ENCODE assay signal across 8 cellular contexts in genomic region chr11:61752117-61752924, GRCh38. TPM values are rescaled to one million over a fixed set of nuclear protein-coding genes. Genes with fewer than 3 reads are reported as not detected.
DNase-seq lines count a peak whose midpoint lies in the region; ATAC-seq, FAIRE-seq and TF ChIP-seq lines count a peak whose summit lies in the region.

TSS of gene MYRF (plus strand) at chr11:61752636. CDS start at chr11:61752745, 109 bp downstream.

- peak; percentile 23 to 65 (median 44) for DNase-seq in CD4-positive, alpha-beta T cell
- DNase-seq in T-helper 9 cell, result peak; percentile 60
- no peak for DNase-seq in GM12878 (ENCODE audit: low read depth, low spot score)
- DNase-seq in stimulated activated CD4-positive, alpha-beta T cell treated with anti-CD3 and anti-CD28 coated beads, Interleukin-12 subunit alpha, Interleukin-12 subunit beta, amount 100 ng/mL, for 4 hours, result peak; percentile 59
- DNase-seq in foreskin melanocyte, result no peak
- no peak for DNase-seq in G401 (ENCODE audit: low spot score)

- H3K79me2 ChIP-seq in GM12878 (ENCODE audit: control insufficient read depth, insufficient read depth, low read length), result no peaks in the 10 kb centered on the region

- H3K27ac ChIP-seq in CD4-positive, alpha-beta T cell (ENCODE audit: low read depth, low read length), result no peak within 1 kb of the TSS
- H3K27ac ChIP-seq in GM12878 (ENCODE audit: control insufficient read depth, insufficient read depth) (no peak within 1 kb of the TSS), iPS-18a (ENCODE audit: low read length) (no peak within 1 kb of the TSS)

- H3K4me1 Mint-ChIP-seq in CD4-positive, alpha-beta T cell (ENCODE audit: low read depth), result peaks cover 10% of the 10 kb centered on the region

- H3K4me3 ChIP-seq in GM12878 (no peak within 1 kb of the TSS), iPS-18a (ENCODE audit: low read length) (peak within 1 kb of the TSS; percentile 62)

- ATAC-seq in CD4-positive, alpha-beta T cell (ENCODE audit: poor library complexity), result peak; percentile 93
- ATAC-seq in HG02885 (IDR thresholded peaks at IDR 0.05; ENCODE audit: poor library complexity, unreplicated experiment) (peak; percentile 51), GM12878 (peak; percentile 23)

- H3K36me3 Mint-ChIP-seq in CD4-positive, alpha-beta T cell (ENCODE audit: low read depth), result no peaks in the 10 kb centered on the region

- CTCF ChIA-PET in CD4-positive, alpha-beta T cell (lab: Charles Lee), result no interaction called here
- CTCF ChIA-PET in GM12878 (lab: Yijun Ruan, JAX), result interaction anchor here (0.7 to 7.0 kb wide), 11 partner anchors 13 to 357 kb away, joined by 3 to 200 read pairs (median 4); partner anchors contain the start of genes FEN1 and TMEM258

- 0% methylated on average over 7 of the region's 93 CpGs for WGBS in GM12878 (ENCODE audit: insufficient coverage, insufficient replicate concordance, low lambda C conversion rate, missing lambda C conversion rate)

- no peak for TF ChIP-seq CTCF in CD4-positive, alpha-beta T cell (IDR thresholded peaks at IDR 0.05)
- peak; percentile 28 to 72 (median 59); a peak in 4 of 6 replicates for TF ChIP-seq CTCF in GM12878 (IDR thresholded peaks at IDR 0.05 in 2 of 3, conservative IDR thresholded peaks at IDR 0.05 in 1 of 3; ENCODE audit: control insufficient read depth in 2 of 3, extremely low read depth in 1 of 3, insufficient read depth in 1 of 3, low read depth in 3 of 3, low read length in 3 of 3)

- SMC1A ChIA-PET in GM12878 (lab: Charles Lee; ENCODE audit: uncharacterized antibody, unreplicated experiment), result interaction anchor here (1.4 to 6.5 kb wide), 3 partner anchors 24 to 37 kb away, joined by 8 to 91 read pairs (median 15); partner anchors contain the start of genes FEN1 and TMEM258

- no peak for TF ChIP-seq EP300 in GM12878 (IDR thresholded peaks at IDR 0.05; ENCODE audit: borderline replicate concordance in 1 of 2, control insufficient read depth in 1 of 2, low read depth in 2 of 2, low read length in 2 of 2)

- no peaks in the 10 kb centered on the region for H3K9me3 Mint-ChIP-seq in CD4-positive, alpha-beta T cell

- no peak for FAIRE-seq in GM12878 (lab: Jason Lieb, UNC)

- POLR2A ChIA-PET in CD4-positive, alpha-beta T cell (lab: Charles Lee), result interaction anchor here (0.6 kb wide), 1 partner anchor 919 kb away, joined by 3 read pairs; no protein-coding TSS in a partner anchor
- POLR2A ChIA-PET in GM12878 (lab: Charles Lee), result interaction anchor here (1.2 to 8.0 kb wide), 3 partner anchors 14 to 63 kb away, joined by 3 to 60 read pairs (median 6); partner anchors contain the start of genes FEN1 and TMEM258

- peak within 1 kb of the TSS; percentile 22; the same call in 1 of the 2 replicates for H3K4me2 ChIP-seq in GM12878 (ENCODE audit: control insufficient read depth, insufficient read depth)

- H3K4me1 ChIP-seq in GM12878 (ENCODE audit: control insufficient read depth, insufficient read depth, low read length) (peaks cover 8% of the 10 kb centered on the region), iPS-18a (ENCODE audit: control insufficient read depth, low read depth, low read length) (peaks cover 28% of the 10 kb centered on the region)

- TF ChIP-seq POLR2A in GM12878 (IDR thresholded peaks at IDR 0.05; ENCODE audit: low read depth, low read length), result no peak

- H3K9ac ChIP-seq in GM12878 (ENCODE audit: control insufficient read depth, insufficient read depth, low read length), result no peak within 1 kb of the TSS
- H3K9ac ChIP-seq in iPS-18a (ENCODE audit: low read length), result peak within 1 kb of the TSS; percentile 3

- peak within 1 kb of the TSS; percentile 33 for H2AFZ ChIP-seq in GM12878 (ENCODE audit: control insufficient read depth, low read depth, low read length)

- in situ Hi-C loops in GM12878 (cut with MboI) (no loop called here), G401 (cut with HindIII; ENCODE audit: low sequenced_read_pairs) (no loop called here)

- H3K27me3 Mint-ChIP-seq in CD4-positive, alpha-beta T cell, result peaks cover 41% of the 10 kb centered on the region

- intact Hi-C loops in CD4-positive, alpha-beta T cell (cut with DNase I, micrococcal nuclease), result loop anchor here in 1 of 2 experiments (2.0 kb wide), 1 partner anchor 356 kb away; no protein-coding TSS in a partner anchor
- intact Hi-C loops in GM12878 (cut with micrococcal nuclease; ENCODE audit: unreplicated experiment), result no loop called here

- BruUV-seq in GM12878 (replicated peaks; lab: Mats Ljungman, UMichigan), result no TSS peak

- peaks cover 20% of the 10 kb centered on the region for H3K27me3 ChIP-seq in CD4-positive, alpha-beta T cell (ENCODE audit: control insufficient read depth, insufficient read depth, low read length)
- H3K27me3 ChIP-seq in GM12878 (replicated peaks in 1 of 2; ENCODE audit: control insufficient read depth in 2 of 2, insufficient read depth in 2 of 2, low read length in 1 of 2) (peaks cover 0 to 4% of the 10 kb centered on the region in 2 experiments; a peak in 1 of 4 replicates), iPS-18a (ENCODE audit: control insufficient read depth, insufficient read depth, low read length) (peaks cover 39% of the 10 kb centered on the region)

- no peaks in the 10 kb centered on the region for H3K36me3 ChIP-seq in GM12878 (ENCODE audit: control insufficient read depth in 2 of 2, insufficient read depth in 2 of 2, low read length in 1 of 2)
- H3K36me3 ChIP-seq in iPS-18a (ENCODE audit: control insufficient read depth, low read depth, low read length), result no peaks in the 10 kb centered on the region

- H3K4me3 Mint-ChIP-seq in CD4-positive, alpha-beta T cell, result peak within 1 kb of the TSS; percentile 69

- H3K27ac Mint-ChIP-seq in CD4-positive, alpha-beta T cell, result no peak within 1 kb of the TSS

- RAD21 ChIA-PET in GM12878 (lab: Charles Lee; ENCODE audit: unreplicated experiment), result interaction anchor here (1.0 to 1.5 kb wide), 4 partner anchors 23 to 36 kb away, joined by 4 to 7 read pairs (median 4); no protein-coding TSS in a partner anchor

- TF ChIP-seq RAD21 in GM12878 (IDR thresholded peaks at IDR 0.05; ENCODE audit: insufficient read depth, low read depth, low read length), result 0 out of 2 replicates have a peak, but pooled peaks have one; percentile 13

- no peaks in the 10 kb centered on the region for H4K20me1 ChIP-seq in GM12878 (ENCODE audit: control insufficient read depth, insufficient read depth)

- H3K9me3 ChIP-seq in CD4-positive, alpha-beta T cell (ENCODE audit: control insufficient read depth, low read length), result no peaks in the 10 kb centered on the region
- H3K9me3 ChIP-seq in GM12878 (replicated peaks; ENCODE audit: control insufficient read depth, insufficient read depth, low read length) (no peaks in the 10 kb centered on the region), iPS-18a (ENCODE audit: control insufficient read depth, low read depth, low read length) (no peaks in the 10 kb centered on the region)

TF ChIP-seq in GM12878, 131 proteins besides CTCF, POLR2A, EP300 and RAD21 (continues in another document):
- TF ChIP-seq GATAD2B (conservative IDR thresholded peaks at IDR 0.05; ENCODE audit: low read depth), result peak; percentile 73
- TF ChIP-seq KLF5 (IDR thresholded peaks at IDR 0.05; ENCODE audit: partially characterized antibody), result no peak
- peak; percentile 21 for TF ChIP-seq RELA (IDR thresholded peaks at IDR 0.05; ENCODE audit: borderline replicate concordance, partially characterized antibody)
- no peak for TF ChIP-seq IRF5 (IDR thresholded peaks at IDR 0.05; ENCODE audit: borderline replicate concordance)
- TF ChIP-seq NR2F1 (conservative IDR thresholded peaks at IDR 0.05), result 0 out of 2 replicates have a peak, but pooled peaks have one; percentile 47
- TF ChIP-seq BACH1 (IDR thresholded peaks at IDR 0.05; ENCODE audit: borderline replicate concordance), result 0 out of 2 replicates have a peak, but pooled peaks have one; percentile 53
- TF ChIP-seq DPF2 (IDR thresholded peaks at IDR 0.05), result peak; percentile 61; the same call in 1 of the 2 replicates
- peak; percentile 10 to 21; a peak in 1 of 4 replicates for TF ChIP-seq BHLHE40 (IDR thresholded peaks at IDR 0.05; ENCODE audit: borderline replicate concordance in 1 of 2, low read depth in 2 of 2, low read length in 1 of 2)

RNA-seq across cellular contexts. Expression of gene MYRF, which starts in this region (rescaled TPM):
- under 1 TPM; 0.31 to 0.49 TPM for total RNA-seq in CD4-positive, alpha-beta T cell
- total RNA-seq in GM12878 (2013; cell fraction: nucleolus; rRNA removed), result 24.0 and 28.0 TPM in 2 replicates
- total RNA-seq in GM12878 (2014; rRNA removed) (1.0 and 1.1 TPM in 2 replicates), GM12878 (2014; rRNA removed; fragmentation: Illumina TruSeq; extraction: Trizol) (0.27 and 0.60 TPM in 2 replicates), GM12878 (2021) (2.0 and 3.1 TPM in 2 replicates)
- polyA plus RNA-seq in GM12878 (2011; ENCODE audit: low read depth), result 1.1 TPM
- polyA plus RNA-seq in GM12878 (2011; rRNA removed) (9.6 and 15.6 TPM in 2 replicates), GM12878 (2014; fragmentation: Illumina TruSeq; extraction: Trizol) (0.93 and 1.2 TPM in 2 replicates), GM12878 (2014; fragmentation: Nextera tagmentation; extraction: Ambion mirVana) (under 1 TPM; 0.33 to 0.55 TPM), GM12878 (2014; rRNA removed) (1.7 TPM in 2 replicates), GM12878 (2016; fragmentation: Nextera tagmentation; extraction: Ambion mirVana) (under 1 TPM; 0.50 to 0.64 TPM)
- polyA plus RNA-seq in GM12878 (2011; cell fraction: cytosol; rRNA removed), result 24.7 and 27.8 TPM in 2 replicates
- 201 and 207 TPM in 2 replicates for polyA plus RNA-seq in GM12878 (2011; cell fraction: nucleus; rRNA removed)
- 1.7 and 2.1 TPM in 2 replicates for polyA plus RNA-seq in GM12878 (2012)
- polyA minus RNA-seq in GM12878 (2011; rRNA and poly(A)+ RNA removed), result 14.6 and 28.9 TPM in 2 replicates
- polyA minus RNA-seq in GM12878 (2011; cell fraction: cytosol; rRNA and poly(A)+ RNA removed), result 17.6 and 22.6 TPM in 2 replicates
- 38.2 and 54.2 TPM in 2 replicates for polyA minus RNA-seq in GM12878 (2011; cell fraction: nucleus; rRNA and poly(A)+ RNA removed)
- 0.71 and 1.4 TPM in 2 replicates for total RNA-seq in G401 (2014; rRNA removed; shearing (Covaris generic))

Comparison
In these comparisons a context has a peak if more than half of its experiments do, and no peak if none do; other contexts are left out.
1. Peak in DNase-seq and ATAC-seq in CD4-positive, alpha-beta T cell; RNA of the gene not detected or under 1 TPM.
2. ATAC-seq: peak in every context shown above with its lines; median percentile 93 in CD4-positive, alpha-beta T cell; 51 in HG02885; 23 in GM12878.
3. DNase-seq: peak in T-helper 9 cell (single experiment) and stimulated activated CD4-positive, alpha-beta T cell treated with anti-CD3 and anti-CD28 coated beads, Interleukin-12 subunit alpha, Interleukin-12 subunit beta, amount 100 ng/mL, for 4 hours (single experiment); none in GM12878 (single experiment), foreskin melanocyte (single experiment) and G401 (single experiment).